ENCODE assay signal across 18 cellular contexts in genomic region chr14:56170877-56171422, GRCh38. TPM values are rescaled to one million over a fixed set of nuclear protein-coding genes. Genes with fewer than 3 reads are reported as not detected.
"Had no signal": no experiment of that assay in that cellular context is flagged by ENCODE, and none has a peak within 500 bp of the region (broad histone marks: within the 10 kb centered on the region; RNA-seq: fewer than 3 reads in every experiment).

No MANE protein-coding gene starts in this region.

- H3K4me3 Mint-ChIP-seq: activated naive CD8-positive, alpha-beta T cell treated with anti-CD3 and anti-CD28 coated beads, Interleukin-2, amount 50 U/mL, for 24 hours; neural progenitor cell had no signal

- H3K9me3 ChIP-seq: ovary, sigmoid colon had no signal

- H3K36me3 ChIP-seq: ascending aorta, neural progenitor cell, ovary, sigmoid colon, tibial artery, vagina had no signal

- H3K4me2 ChIP-seq: neural progenitor cell had no signal

- H2AFZ ChIP-seq: neural progenitor cell had no signal

- DNase-seq: activated CD4-positive, alpha-beta T cell treated with anti-CD3 and anti-CD28 coated beads, Interleukin-2, amount 50 U/mL, for 1 hour; activated CD8-positive, alpha-beta memory T cell treated with anti-CD3 and anti-CD28 coated beads for 24 hours; activated naive CD4-positive, alpha-beta T cell; activated naive CD8-positive, alpha-beta T cell treated with anti-CD3 and anti-CD28 coated beads, Interleukin-2, amount 50 U/mL, for 24 hours; dermis blood vessel endothelial cell; effector memory CD8-positive, alpha-beta T cell; foreskin keratinocyte; head of caudate nucleus; immature natural killer cell; left cardiac atrium; ovary; sigmoid colon; tibial artery had no signal

- H3K27ac Mint-ChIP-seq: activated naive CD8-positive, alpha-beta T cell treated with anti-CD3 and anti-CD28 coated beads, Interleukin-2, amount 50 U/mL, for 24 hours; neural progenitor cell had no signal

- H3K27ac ChIP-seq: ascending aorta, foreskin keratinocyte, neural progenitor cell, ovary, sigmoid colon, tibial artery, vagina had no signal

- H3K27me3 Mint-ChIP-seq: activated naive CD8-positive, alpha-beta T cell treated with anti-CD3 and anti-CD28 coated beads, Interleukin-2, amount 50 U/mL, for 24 hours; effector memory CD8-positive, alpha-beta T cell had no signal

- H3K4me3 ChIP-seq: ascending aorta, lung, neural progenitor cell, ovary, sigmoid colon, tibial artery, vagina had no signal

- H3K36me3 Mint-ChIP-seq: stimulated activated effector memory CD8-positive, alpha-beta T cell treated with anti-CD3 and anti-CD28 coated beads, Interleukin-12 subunit alpha, Interleukin-12 subunit beta, amount 100 ng/mL, for 72 hours had no signal

- H3K4me1 ChIP-seq: foreskin keratinocyte had no signal

- H3K27me3 ChIP-seq: ascending aorta, foreskin keratinocyte, neural progenitor cell, ovary, sigmoid colon, tibial artery, vagina had no signal

RNA-seq across cellular contexts. Expression of gene PELI2, which starts 52.7 kb away (rescaled TPM):
- total RNA-seq: foreskin keratinocyte had no signal
